In the genomic region with DNA sequence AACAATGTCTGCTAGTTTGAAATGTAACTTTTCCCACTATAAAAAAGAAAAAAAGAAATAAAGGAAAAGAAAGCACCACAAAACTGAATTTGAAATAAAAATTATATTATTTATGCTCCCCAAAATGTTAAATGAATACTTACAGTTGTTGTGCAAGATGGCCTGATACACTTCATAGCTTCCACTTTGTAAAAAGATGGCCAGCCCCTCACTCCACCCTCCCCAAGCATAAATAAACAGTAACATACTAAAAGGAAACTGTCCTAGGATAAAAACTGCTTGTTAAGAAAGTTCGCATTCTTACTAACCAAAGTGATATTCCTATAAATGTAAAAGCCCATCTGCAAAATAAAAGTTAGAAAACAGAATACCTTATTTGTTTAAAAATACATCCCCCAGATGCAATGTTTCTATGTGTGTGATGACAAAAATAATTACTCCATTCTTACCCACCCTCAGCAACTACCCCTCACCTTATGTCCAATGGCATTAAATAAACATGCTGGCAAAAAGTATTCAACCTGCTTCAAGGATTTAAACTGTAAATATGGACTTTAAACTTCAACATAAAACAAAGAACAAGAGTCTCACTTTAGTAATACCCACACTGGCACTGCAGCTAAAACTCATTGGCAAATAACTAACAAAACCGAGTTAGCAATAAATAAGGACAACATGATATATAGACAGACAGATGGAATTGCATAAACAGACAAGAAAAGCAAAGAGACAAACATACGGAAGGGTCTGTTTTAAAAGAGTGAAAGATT, we compare ENCODE assay signal across 8 cellular contexts. TPM values are rescaled to one million over a fixed set of nuclear protein-coding genes. Genes with fewer than 3 reads are reported as not detected.
A peak's percentile ranks its signal among the peaks of the same experiment; 100 is the strongest.
DNase-seq lines count a peak whose midpoint lies in the region; TF ChIP-seq lines count a peak whose summit lies in the region.

No MANE protein-coding gene starts in this region.

- no peaks in the 10 kb centered on the region for H3K79me2 ChIP-seq in ACC112 (ENCODE audit: control insufficient read depth, insufficient read depth, low read length, unreplicated experiment)

- H3K27ac ChIP-seq in ACC112 (ENCODE audit: low read depth, low read length) (peak overlapping the region; percentile 34), coronary artery (peak overlapping the region; percentile 18 to 68)

- peaks cover 0 to 6% (median 2%) of the 10 kb centered on the region in 3 donors for H3K9me3 Mint-ChIP-seq in IgD-negative memory B cell
- peaks cover 11% of the 10 kb centered on the region for H3K9me3 Mint-ChIP-seq in nephron progenitor cell

- no peak overlapping the region for H3K27ac Mint-ChIP-seq in IgD-negative memory B cell
- peak overlapping the region; percentile 0 for H3K27ac Mint-ChIP-seq in nephron progenitor cell

- TF ChIP-seq CTCF in coronary artery (IDR thresholded peaks at IDR 0.05): no peak
- no peak for TF ChIP-seq CTCF in nephron progenitor cell (IDR thresholded peaks at IDR 0.05)

- H3K4me3 ChIP-seq in ACC112 (ENCODE audit: low read depth, low read length): peak overlapping the region; percentile 75
- H3K4me3 ChIP-seq in coronary artery: peak overlapping the region; percentile 48

- no peaks in the 10 kb centered on the region for H3K36me3 ChIP-seq in ACC112 (ENCODE audit: insufficient read depth, low read length)

- no peaks in the 10 kb centered on the region for H3K27me3 Mint-ChIP-seq in IgD-negative memory B cell
- H3K27me3 Mint-ChIP-seq in nephron progenitor cell (ENCODE audit: low read depth, poor library complexity): no peaks in the 10 kb centered on the region

- H3K4me3 Mint-ChIP-seq in IgD-negative memory B cell (peak overlapping the region in 3 of 4 donors; percentile 9 to 92 (median 61)), nephron progenitor cell (peak overlapping the region; percentile 79)

- peaks cover 26 to 33% (median 31%) of the 10 kb centered on the region in 3 donors for H3K4me1 Mint-ChIP-seq in IgD-negative memory B cell
- peaks cover 25% of the 10 kb centered on the region for H3K4me1 Mint-ChIP-seq in nephron progenitor cell

- DNase-seq in coronary artery (ENCODE audit: low spot score) (no peak), nephron progenitor cell (no peak), SW 1271 (lab: John Stamatoyannopoulos, UW) (no peak), SKM-1 (lab: John Stamatoyannopoulos, UW; ENCODE audit: unreplicated experiment) (no peak)
- no peak for DNase-seq in activated effector memory CD4-positive, alpha-beta T cell treated with anti-CD3 and anti-CD28 coated beads, Interleukin-2, amount 50 U/mL, for 16 hours
- no peak for DNase-seq in central memory CD4-positive, alpha-beta T cell

- H3K27me3 ChIP-seq in ACC112 (ENCODE audit: insufficient read depth, low read length): no peaks in the 10 kb centered on the region

- H2AFZ ChIP-seq in ACC112 (ENCODE audit: low read length, unreplicated experiment): peak overlapping the region; percentile 96

- peaks cover 4% of the 10 kb centered on the region for H3K4me1 ChIP-seq in ACC112 (ENCODE audit: control insufficient read depth, insufficient read depth, low read length, unreplicated experiment)

- H3K36me3 Mint-ChIP-seq in IgD-negative memory B cell (peaks cover 12% of the 10 kb centered on the region), nephron progenitor cell (ENCODE audit: low read depth) (peaks cover 12% of the 10 kb centered on the region)

RNA-seq across cellular contexts. Expression of a gene that starts 47.8 kb away (rescaled TPM):
- polyA plus RNA-seq in IgD-negative memory B cell: 42.6 TPM
